In genomic region chr6:154592199-154592860, GRCh38 we compare ENCODE assay signal across 24 cellular contexts.
DNase-seq lines count a peak whose midpoint lies in the region; ATAC-seq and TF ChIP-seq lines count a peak whose summit lies in the region.
"Had no signal": no experiment of that assay in that cellular context is flagged by ENCODE, and none has a peak within 500 bp of the region (broad histone marks: within the 10 kb centered on the region; RNA-seq: fewer than 3 reads in every experiment).

No MANE protein-coding gene starts in this region.

- H3K4me1 ChIP-seq in right cardiac atrium (ENCODE audit: control insufficient read depth, insufficient read depth, low read length) (peaks cover under 1% of the 10 kb centered on the region), stomach smooth muscle (ENCODE audit: control insufficient read depth, insufficient read depth, low read length) (peaks cover 9% of the 10 kb centered on the region)
- H3K4me1 ChIP-seq: foreskin keratinocyte, thyroid gland had no signal

- no peak overlapping the region for H3K4me3 Mint-ChIP-seq in chondrocyte (ENCODE audit: unreplicated experiment)
- H3K4me3 Mint-ChIP-seq: activated CD8-positive, alpha-beta T cell treated with anti-CD3 and anti-CD28 coated beads, Interleukin-2, amount 10 ng/mL, durations not matched to agents 7 days and 5 days; dendritic cell treated with granulocyte-macrophage colony-stimulating factor and Interleukin-4, amounts not matched to agents 40 ng/mL and 50 ng/mL, for 4 days; endodermal cell; stimulated activated naive CD8-positive, alpha-beta T cell treated with anti-CD3 and anti-CD28 coated beads, Interleukin-15, Interleukin-2, amounts not matched to agents 100 ng/mL and 50 ng/mL, for 24 hours; T-helper 17 cell had no signal

- 60% methylated on average over 10 of the region's 10 CpGs for WGBS in right cardiac atrium

- H3K4me3 ChIP-seq in right cardiac atrium (ENCODE audit: low read length) (no peak overlapping the region), stomach smooth muscle (ENCODE audit: low read length in 2 of 2) (no peak overlapping the region), MG63 (no peak overlapping the region)
- H3K4me3 ChIP-seq: thyroid gland had no signal

- H3K9me3 Mint-ChIP-seq in chondrocyte (ENCODE audit: low read depth), result no peaks in the 10 kb centered on the region
- H3K9me3 Mint-ChIP-seq: activated naive CD4-positive, alpha-beta T cell treated with anti-CD3 and anti-CD28 coated beads, Interleukin-2, amount 50 U/mL, for 72 hours; dendritic cell treated with granulocyte-macrophage colony-stimulating factor and Interleukin-4, amounts not matched to agents 40 ng/mL and 50 ng/mL, for 4 days; endodermal cell; stimulated activated naive CD8-positive, alpha-beta T cell treated with anti-CD3 and anti-CD28 coated beads, Interleukin-15, Interleukin-2, amounts not matched to agents 100 ng/mL and 50 ng/mL, for 24 hours had no signal

- H3K27ac Mint-ChIP-seq in chondrocyte (ENCODE audit: unreplicated experiment), result no peak overlapping the region
- H3K27ac Mint-ChIP-seq: activated CD8-positive, alpha-beta T cell treated with anti-CD3 and anti-CD28 coated beads, Interleukin-2, amount 10 ng/mL, durations not matched to agents 7 days and 5 days; activated naive CD4-positive, alpha-beta T cell treated with anti-CD3 and anti-CD28 coated beads, Interleukin-2, amount 50 U/mL, for 72 hours; dendritic cell treated with granulocyte-macrophage colony-stimulating factor and Interleukin-4, amounts not matched to agents 40 ng/mL and 50 ng/mL, for 4 days; stimulated activated naive CD8-positive, alpha-beta T cell treated with anti-CD3 and anti-CD28 coated beads, Interleukin-15, Interleukin-2, amounts not matched to agents 100 ng/mL and 50 ng/mL, for 24 hours; T-helper 17 cell had no signal

- peak overlapping the region in 1 of 2 donors; percentile 52 for H3K9ac ChIP-seq in stomach smooth muscle (ENCODE audit: low read length in 2 of 2)

- intact Hi-C loops in right cardiac atrium (cut with DNase I), result no loop called here

- no peaks in the 10 kb centered on the region for H3K9me3 ChIP-seq in right cardiac atrium (ENCODE audit: control insufficient read depth, low read length)
- no peaks in the 10 kb centered on the region for H3K9me3 ChIP-seq in stomach smooth muscle (ENCODE audit: control insufficient read depth in 2 of 2, low read length in 2 of 2)
- no peaks in the 10 kb centered on the region for H3K9me3 ChIP-seq in MG63
- H3K9me3 ChIP-seq: neutrophil, thyroid gland had no signal

- peaks cover 8% of the 10 kb centered on the region for H3K4me1 Mint-ChIP-seq in chondrocyte (ENCODE audit: low read depth)
- H3K4me1 Mint-ChIP-seq: T-helper 17 cell had no signal

- no peaks in the 10 kb centered on the region for H3K36me3 Mint-ChIP-seq in chondrocyte (ENCODE audit: low read depth)
- H3K36me3 Mint-ChIP-seq: activated naive CD4-positive, alpha-beta T cell treated with anti-CD3 and anti-CD28 coated beads, Interleukin-2, amount 50 U/mL, for 72 hours had no signal

- DNase-seq in DMS53 treated with DMSO at 0.1 percent for 48 hours (lab: John Stamatoyannopoulos, UW; ENCODE audit: unreplicated experiment) (peak; percentile 50), NCI-H69 (lab: John Stamatoyannopoulos, UW) (peak; percentile 17), right cardiac atrium (no peak), chondrocyte (ENCODE audit: low spot score) (no peak), NK-92 (lab: John Stamatoyannopoulos, UW; ENCODE audit: unreplicated experiment) (no peak), MG63 (no peak)
- DNase-seq: activated CD4-positive, alpha-beta T cell treated with anti-CD3 and anti-CD28 coated beads for 1 hour; activated CD8-positive, alpha-beta T cell treated with anti-CD3 and anti-CD28 coated beads, Interleukin-2, amount 10 ng/mL, durations not matched to agents 7 days and 5 days; C1 segment of cervical spinal cord; central memory CD4-positive, alpha-beta T cell; foreskin keratinocyte; NCI-H1048; NCI-H2227 treated with DMSO at 0.1 percent for 48 hours; T-helper 17 cell; thyroid gland had no signal

- TF ChIP-seq CTCF in chondrocyte (IDR thresholded peaks at IDR 0.05), result no peak

- peak in 1 of 2 donors; percentile 47 for ATAC-seq in right cardiac atrium
- ATAC-seq: activated CD8-positive, alpha-beta T cell treated with anti-CD3 and anti-CD28 coated beads, Interleukin-2, amount 10 ng/mL, durations not matched to agents 7 days and 5 days; activated naive CD4-positive, alpha-beta T cell treated with anti-CD3 and anti-CD28 coated beads, Interleukin-2, amount 50 U/mL, for 72 hours; esophagus mucosa; SK-N-SH treated with all-trans-retinoic acid at 6 μM for 48 hours; T-helper 17 cell had no signal

- H3K27me3 ChIP-seq in right cardiac atrium (ENCODE audit: control insufficient read depth, insufficient read depth) (no peaks in the 10 kb centered on the region), stomach smooth muscle (ENCODE audit: control insufficient read depth in 1 of 2, insufficient read depth in 2 of 2, low read length in 2 of 2) (no peaks in the 10 kb centered on the region), MG63 (no peaks in the 10 kb centered on the region)
- H3K27me3 ChIP-seq: foreskin keratinocyte, neutrophil, thyroid gland had no signal

- no peaks in the 10 kb centered on the region for H3K36me3 ChIP-seq in stomach smooth muscle (ENCODE audit: control insufficient read depth in 2 of 2, insufficient read depth in 2 of 2, low read length in 2 of 2)
- no peaks in the 10 kb centered on the region for H3K36me3 ChIP-seq in MG63
- H3K36me3 ChIP-seq: neutrophil, thyroid gland had no signal

- H3K27ac ChIP-seq in right cardiac atrium (ENCODE audit: low read length) (peak overlapping the region; percentile 78), stomach smooth muscle (ENCODE audit: low read length) (peak overlapping the region; percentile 82)
- H3K27ac ChIP-seq: foreskin keratinocyte, neutrophil, thyroid gland had no signal

- H3K27me3 Mint-ChIP-seq in chondrocyte (ENCODE audit: low read depth), result no peaks in the 10 kb centered on the region
- H3K27me3 Mint-ChIP-seq: dendritic cell treated with granulocyte-macrophage colony-stimulating factor and Interleukin-4, amounts not matched to agents 40 ng/mL and 50 ng/mL, for 4 days; progenitor cell of endocrine pancreas had no signal

Comparison
In these comparisons a context has a peak if more than half of its experiments do, and no peak if none do; other contexts are left out.
1. DNase-seq: peak in DMS53 treated with DMSO at 0.1 percent for 48 hours (single experiment) and NCI-H69 (single experiment); none in right cardiac atrium (0 of 3), chondrocyte (single experiment), NK-92 (single experiment) and MG63 (single experiment).